8 cellular contexts compared by ENCODE assay signal in the genomic region with DNA sequence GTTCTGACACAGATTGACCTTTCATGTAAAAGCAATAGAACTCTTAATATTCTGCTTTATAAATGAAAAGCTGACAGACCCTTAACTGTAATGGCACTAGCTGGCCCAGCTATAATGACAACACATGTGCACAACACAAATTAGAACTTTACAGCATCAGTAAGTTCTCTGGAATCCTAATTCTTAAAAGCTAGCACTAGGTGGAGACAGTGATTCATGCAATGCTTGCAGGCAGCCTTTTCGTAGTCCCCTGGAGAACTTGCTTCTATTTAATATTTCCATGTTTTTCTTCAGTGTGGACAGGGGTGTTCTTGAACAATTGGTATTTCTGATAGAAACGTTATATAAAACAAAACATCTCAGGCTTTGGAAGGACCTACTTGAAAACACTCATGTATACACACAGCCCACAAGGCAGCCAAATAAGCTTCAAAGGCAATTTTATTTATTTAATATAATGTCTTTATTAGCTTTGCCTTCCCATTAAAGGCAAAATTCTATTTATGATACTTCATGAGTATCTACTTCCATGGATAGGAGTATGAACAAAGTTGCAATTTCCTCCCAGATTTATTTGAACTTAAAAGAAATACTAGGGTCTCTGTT.
DNase-seq lines count a peak whose midpoint lies in the region; ATAC-seq, FAIRE-seq and TF ChIP-seq lines count a peak whose summit lies in the region.

No MANE protein-coding gene starts in this region.

- TF ChIP-seq POLR2A in endothelial cell of umbilical vein (IDR thresholded peaks at IDR 0.05; ENCODE audit: low read depth, low read length) (no peak), upper lobe of left lung (IDR thresholded peaks at IDR 0.05) (no peak)

- TF ChIP-seq CTCF in GM20000 (IDR thresholded peaks at IDR 0.05; ENCODE audit: extremely low read depth, missing control alignments) = peak; percentile 20
- TF ChIP-seq CTCF in endothelial cell of umbilical vein (IDR thresholded peaks at IDR 0.05; ENCODE audit: extremely low read depth in 1 of 2, insufficient read depth in 1 of 2, low read depth in 1 of 2, low read length in 2 of 2) = no peak
- TF ChIP-seq CTCF in upper lobe of left lung (IDR thresholded peaks at IDR 0.05) = peak in 3 of 6 experiments; percentile 7 to 14 (median 14)

- FAIRE-seq in A204.1 (lab: Jason Lieb, UNC) (peak; percentile 88), endothelial cell of umbilical vein (lab: Jason Lieb, UNC) (no peak)

- H3K27ac ChIP-seq in endothelial cell of umbilical vein (ENCODE audit: insufficient read depth, low read depth, low read length) (no peak overlapping the region), upper lobe of left lung (no peak overlapping the region)

- peak; percentile 3 for DNase-seq in GM20000 (ENCODE audit: low spot score)
- DNase-seq in NCI-H69 (lab: John Stamatoyannopoulos, UW) = peak; percentile 92
- peak; percentile 4 for DNase-seq in endothelial cell of umbilical vein (ENCODE audit: low read depth, low spot score)
- peak; percentile 64 for DNase-seq in retina
- no peak for DNase-seq in upper lobe of left lung
- DNase-seq in iPS-NIHi7 (ENCODE audit: extremely low spot score) = no peak
- DNase-seq in C1 segment of cervical spinal cord (lab: John Stamatoyannopoulos, UW) = no peak

- H3K4me1 ChIP-seq in endothelial cell of umbilical vein (ENCODE audit: control insufficient read depth, extremely low read depth, insufficient read depth, low read length) = no peaks in the 10 kb centered on the region
- H3K4me1 ChIP-seq in upper lobe of left lung = no peaks in the 10 kb centered on the region

- H3K79me2 ChIP-seq in endothelial cell of umbilical vein (ENCODE audit: control insufficient read depth, insufficient read depth, low read length) = no peaks in the 10 kb centered on the region

- TF ChIP-seq EP300 in upper lobe of left lung (IDR thresholded peaks at IDR 0.05) = no peak

- no TSS peak for BruUV-seq in endothelial cell of umbilical vein (replicated peaks; lab: Mats Ljungman, UMichigan)

- CTCF ChIA-PET in endothelial cell of umbilical vein (lab: Charles Lee) = interaction anchor here (0.7 kb wide), 1 partner anchor 85 kb away, joined by 4 read pairs; no protein-coding TSS in a partner anchor

- no peaks in the 10 kb centered on the region for H3K9me1 ChIP-seq in endothelial cell of umbilical vein (replicated peaks; ENCODE audit: control insufficient read depth, extremely low read depth, insufficient read depth, low read length)

- intact Hi-C loops in endothelial cell of umbilical vein (cut with micrococcal nuclease) = no loop called here

- POLR2A ChIA-PET in endothelial cell of umbilical vein (lab: Charles Lee) = no interaction called here

- H2AFZ ChIP-seq in endothelial cell of umbilical vein (ENCODE audit: low read depth, low read length) = no peak overlapping the region

- H3K4me3 ChIP-seq in endothelial cell of umbilical vein (replicated peaks in 1 of 3; ENCODE audit: insufficient read depth in 1 of 3, low read depth in 1 of 3, low read length in 3 of 3) (no peak overlapping the region), upper lobe of left lung (no peak overlapping the region)

- H3K36me3 ChIP-seq in endothelial cell of umbilical vein (ENCODE audit: control insufficient read depth in 2 of 2, extremely low read depth in 1 of 2, insufficient read depth in 2 of 2, low read length in 2 of 2) = no peaks in the 10 kb centered on the region
- no peaks in the 10 kb centered on the region for H3K36me3 ChIP-seq in upper lobe of left lung

- 2 to 4% methylated on average over 2 of the region's 2 CpGs for WGBS in upper lobe of left lung, 2 donors

- H4K20me1 ChIP-seq in endothelial cell of umbilical vein (replicated peaks; ENCODE audit: control insufficient read depth, extremely low read depth, insufficient read depth, low read length) = no peaks in the 10 kb centered on the region

- no peak overlapping the region for H3K4me2 ChIP-seq in endothelial cell of umbilical vein (ENCODE audit: insufficient read depth, low read length)

- ATAC-seq in upper lobe of left lung (ENCODE audit: low FRiP score in 2 of 2) = no peak

- H3K27me3 ChIP-seq in endothelial cell of umbilical vein (ENCODE audit: control insufficient read depth in 2 of 2, insufficient read depth in 2 of 2, low read length in 2 of 2) = no peaks in the 10 kb centered on the region
- H3K27me3 ChIP-seq in upper lobe of left lung = no peaks in the 10 kb centered on the region

- H3K9me3 ChIP-seq in endothelial cell of umbilical vein (replicated peaks; ENCODE audit: control insufficient read depth, insufficient read depth, low read length) = no peaks in the 10 kb centered on the region
- no peaks in the 10 kb centered on the region for H3K9me3 ChIP-seq in upper lobe of left lung

- H3K9ac ChIP-seq in endothelial cell of umbilical vein (replicated peaks; ENCODE audit: extremely low read depth, insufficient read depth, low read length) = no peak overlapping the region

- dilution Hi-C loops in endothelial cell of umbilical vein (cut with MboI; ENCODE audit: extremely low pct_ligation_motif_present, low sequenced_read_pairs) = no loop called here

TF ChIP-seq in endothelial cell of umbilical vein, 7 proteins besides CTCF, POLR2A, EP300 and RAD21:
- no peak for TF ChIP-seq JUN (IDR thresholded peaks at IDR 0.05; ENCODE audit: borderline replicate concordance, insufficient read depth, insufficient read length, low read depth)
- TF ChIP-seq, protein P1, sequence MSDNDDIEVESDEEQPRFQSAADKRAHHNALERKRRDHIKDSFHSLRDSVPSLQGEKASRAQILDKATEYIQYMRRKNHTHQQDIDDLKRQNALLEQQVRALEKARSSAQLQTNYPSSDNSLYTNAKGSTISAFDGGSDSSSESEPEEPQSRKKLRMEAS (IDR thresholded peaks at IDR 0.05; ENCODE audit: insufficient read depth, insufficient read length) = no peak
- no peak for TF ChIP-seq EZH2 (IDR thresholded peaks at IDR 0.05; ENCODE audit: borderline replicate concordance, low read depth, low read length, severe bottlenecking)
- no peak for TF ChIP-seq FOS (IDR thresholded peaks at IDR 0.05; ENCODE audit: borderline replicate concordance, insufficient read depth, low read length)
- TF ChIP-seq MYC (IDR thresholded peaks at IDR 0.05; ENCODE audit: low read depth, low read length) = no peak
- TF ChIP-seq POLR2AphosphoS5 (IDR thresholded peaks at IDR 0.05; ENCODE audit: insufficient read depth, low read depth, low read length) = no peak
- no peak for TF ChIP-seq GATA2 (IDR thresholded peaks at IDR 0.05; ENCODE audit: insufficient read depth, insufficient read length, low read depth, low read length)

Comparison
In these comparisons a context has a peak if more than half of its experiments do, and no peak if none do; other contexts are left out.
1. DNase-seq: peak in GM20000 (single experiment), NCI-H69 (single experiment), endothelial cell of umbilical vein (single experiment) and retina (single experiment); none in upper lobe of left lung (0 of 2), iPS-NIHi7 (single experiment) and C1 segment of cervical spinal cord (0 of 14).